ENCODE assay signal across 1 cellular context in genomic region chr17:63840591-63841349, GRCh38.
TF ChIP-seq lines count a peak whose summit lies in the region.

No MANE protein-coding gene starts in this region.

TF ChIP-seq in SK-N-SH, 30 proteins besides CTCF, POLR2A, EP300 and RAD21 (continued from another document):
- TF ChIP-seq, protein P1, sequence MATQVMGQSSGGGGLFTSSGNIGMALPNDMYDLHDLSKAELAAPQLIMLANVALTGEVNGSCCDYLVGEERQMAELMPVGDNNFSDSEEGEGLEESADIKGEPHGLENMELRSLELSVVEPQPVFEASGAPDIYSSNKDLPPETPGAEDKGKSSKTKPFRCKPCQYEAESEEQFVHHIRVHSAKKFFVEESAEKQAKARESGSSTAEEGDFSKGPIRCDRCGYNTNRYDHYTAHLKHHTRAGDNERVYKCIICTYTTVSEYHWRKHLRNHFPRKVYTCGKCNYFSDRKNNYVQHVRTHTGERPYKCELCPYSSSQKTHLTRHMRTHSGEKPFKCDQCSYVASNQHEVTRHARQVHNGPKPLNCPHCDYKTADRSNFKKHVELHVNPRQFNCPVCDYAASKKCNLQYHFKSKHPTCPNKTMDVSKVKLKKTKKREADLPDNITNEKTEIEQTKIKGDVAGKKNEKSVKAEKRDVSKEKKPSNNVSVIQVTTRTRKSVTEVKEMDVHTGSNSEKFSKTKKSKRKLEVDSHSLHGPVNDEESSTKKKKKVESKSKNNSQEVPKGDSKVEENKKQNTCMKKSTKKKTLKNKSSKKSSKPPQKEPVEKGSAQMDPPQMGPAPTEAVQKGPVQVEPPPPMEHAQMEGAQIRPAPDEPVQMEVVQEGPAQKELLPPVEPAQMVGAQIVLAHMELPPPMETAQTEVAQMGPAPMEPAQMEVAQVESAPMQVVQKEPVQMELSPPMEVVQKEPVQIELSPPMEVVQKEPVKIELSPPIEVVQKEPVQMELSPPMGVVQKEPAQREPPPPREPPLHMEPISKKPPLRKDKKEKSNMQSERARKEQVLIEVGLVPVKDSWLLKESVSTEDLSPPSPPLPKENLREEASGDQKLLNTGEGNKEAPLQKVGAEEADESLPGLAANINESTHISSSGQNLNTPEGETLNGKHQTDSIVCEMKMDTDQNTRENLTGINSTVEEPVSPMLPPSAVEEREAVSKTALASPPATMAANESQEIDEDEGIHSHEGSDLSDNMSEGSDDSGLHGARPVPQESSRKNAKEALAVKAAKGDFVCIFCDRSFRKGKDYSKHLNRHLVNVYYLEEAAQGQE (IDR thresholded peaks at IDR 0.05; ENCODE audit: low read depth, low read length): no peak
- TF ChIP-seq, protein P2, sequence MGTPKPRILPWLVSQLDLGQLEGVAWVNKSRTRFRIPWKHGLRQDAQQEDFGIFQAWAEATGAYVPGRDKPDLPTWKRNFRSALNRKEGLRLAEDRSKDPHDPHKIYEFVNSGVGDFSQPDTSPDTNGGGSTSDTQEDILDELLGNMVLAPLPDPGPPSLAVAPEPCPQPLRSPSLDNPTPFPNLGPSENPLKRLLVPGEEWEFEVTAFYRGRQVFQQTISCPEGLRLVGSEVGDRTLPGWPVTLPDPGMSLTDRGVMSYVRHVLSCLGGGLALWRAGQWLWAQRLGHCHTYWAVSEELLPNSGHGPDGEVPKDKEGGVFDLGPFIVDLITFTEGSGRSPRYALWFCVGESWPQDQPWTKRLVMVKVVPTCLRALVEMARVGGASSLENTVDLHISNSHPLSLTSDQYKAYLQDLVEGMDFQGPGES (IDR thresholded peaks at IDR 0.05; ENCODE audit: low read depth, low read length): no peak
- TF ChIP-seq FOXM1 (IDR thresholded peaks at IDR 0.05; ENCODE audit: low read depth) (no peak), PBX3 (IDR thresholded peaks at IDR 0.05) (no peak), GATA2 (CRISPR knock-in tag; IDR thresholded peaks at IDR 0.05) (no peak), RXRA (IDR thresholded peaks at IDR 0.05; ENCODE audit: borderline replicate concordance, low read depth) (no peak), TEAD4 (IDR thresholded peaks at IDR 0.05; ENCODE audit: borderline replicate concordance, insufficient read depth) (no peak), TAF1 (IDR thresholded peaks at IDR 0.05; ENCODE audit: borderline replicate concordance, low read depth, low read length) (no peak), FOSL2 (IDR thresholded peaks at IDR 0.05; ENCODE audit: borderline replicate concordance, low read depth) (no peak), EZH2phosphoT487 (IDR thresholded peaks at IDR 0.05; ENCODE audit: borderline replicate concordance, low read depth) (no peak)
- TF ChIP-seq, protein P3, sequence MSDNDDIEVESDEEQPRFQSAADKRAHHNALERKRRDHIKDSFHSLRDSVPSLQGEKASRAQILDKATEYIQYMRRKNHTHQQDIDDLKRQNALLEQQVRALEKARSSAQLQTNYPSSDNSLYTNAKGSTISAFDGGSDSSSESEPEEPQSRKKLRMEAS (IDR thresholded peaks at IDR 0.05; ENCODE audit: low read depth): no peak
